ENCODE assay signal across 28 cellular contexts in the genomic region with DNA sequence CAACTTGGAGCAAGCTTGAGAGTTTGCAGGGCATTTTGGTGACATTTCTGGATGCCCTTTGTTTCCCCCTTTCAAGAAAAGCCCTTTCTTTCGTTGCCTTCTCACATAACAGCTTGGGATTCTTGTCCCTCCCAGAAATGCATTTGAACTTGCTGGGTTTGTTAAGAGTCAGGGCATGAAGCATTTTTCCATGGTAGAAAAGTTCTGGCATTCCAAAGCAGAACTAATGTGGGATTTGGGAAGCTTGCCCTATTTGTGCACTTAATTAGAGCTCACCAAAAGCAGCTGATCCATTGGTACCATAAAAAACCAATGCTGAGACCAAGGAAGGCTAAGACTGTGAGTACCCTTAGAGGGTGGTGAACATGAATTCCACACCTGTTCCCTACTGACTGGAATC.
"Had no signal": no experiment of that assay in that cellular context is flagged by ENCODE, and none has a peak within 500 bp of the region (broad histone marks: within the 10 kb centered on the region; RNA-seq: fewer than 3 reads in every experiment).

No MANE protein-coding gene starts in this region.

- H3K36me3 ChIP-seq: colonic mucosa, heart left ventricle, left lung, lower lobe of right lung, pancreas, prostate gland, sigmoid colon, upper lobe of left lung, vagina had no signal

- H3K4me1 ChIP-seq: colonic mucosa, pancreas, prostate gland, sigmoid colon had no signal

- H3K27me3 ChIP-seq: colonic mucosa, dorsolateral prefrontal cortex, heart left ventricle, left lung, pancreas, sigmoid colon, upper lobe of left lung, vagina had no signal

- H3K27ac ChIP-seq: colonic mucosa, heart left ventricle, left lung, lower lobe of right lung, pancreas, prostate gland, upper lobe of left lung, vagina had no signal

- H3K4me2 ChIP-seq: smooth muscle cell had no signal

- ATAC-seq: heart left ventricle; left lung; lower lobe of right lung; pancreas; stimulated activated memory B cell treated with anti-CD40 and anti-IgM and Interleukin-4, amounts not matched to agents 10 μg/mL and 1 μg/mL and 100 μg/mL, for 72 hours; stimulated activated naive CD8-positive, alpha-beta T cell treated with anti-CD3 and anti-CD28 coated beads, Interleukin-15, amount 100 ng/mL, for 72 hours had no signal

- DNase-seq: activated CD4-positive, alpha-beta memory T cell treated with anti-CD3 and anti-CD28 coated beads for 36 hours; activated CD4-positive, CD25-positive, alpha-beta regulatory T cell treated with anti-CD3 and anti-CD28 coated beads, Interleukin-2, amount 50 U/mL, for 72 hours; activated CD8-positive, alpha-beta memory T cell treated with anti-CD3 and anti-CD28 coated beads, Interleukin-2, amount 50 U/mL, for 4 hours; activated gamma-delta T cell; activated naive CD4-positive, alpha-beta T cell treated with anti-CD3 and anti-CD28 coated beads, Interleukin-2, amount 50 U/mL, for 16 hours; activated T-cell treated with anti-CD3 and anti-CD28 coated beads, Interleukin-2, amount 50 U/mL, for 1 hour; cerebellar nuclear complex; colonic mucosa; dorsolateral prefrontal cortex; effector memory CD4-positive, alpha-beta T cell; heart left ventricle; kidney glomerular epithelial cell; left lung; lower lobe of right lung; naive B cell; pancreas; sigmoid colon; stimulated activated CD4-positive, alpha-beta T cell treated with anti-CD3 and anti-CD28 coated beads, Interleukin-1b, Interleukin-23, amount 100 ng/mL, for 48 hours; stimulated activated CD4-positive, alpha-beta T cell treated with anti-CD3 and anti-CD28 coated beads, Interleukin-4, amount 100 ng/mL, for 4 hours; stimulated activated CD8-positive, alpha-beta memory T cell treated with anti-CD3 and anti-CD28 coated beads, Interleukin-4, amount 100 ng/mL, for 48 hours; stimulated activated naive CD8-positive, alpha-beta T cell treated with anti-CD3 and anti-CD28 coated beads, Interleukin-15, amount 100 ng/mL, for 72 hours; substantia nigra; T-helper 2 cell; upper lobe of left lung had no signal

- H3K9me3 ChIP-seq: colonic mucosa, lower lobe of right lung, pancreas, prostate gland, sigmoid colon, upper lobe of left lung, vagina had no signal

- H3K4me3 ChIP-seq: colonic mucosa, dorsolateral prefrontal cortex, heart left ventricle, left lung, lower lobe of right lung, pancreas, prostate gland, sigmoid colon, smooth muscle cell, upper lobe of left lung, vagina had no signal
